Comparison of ENCODE assay signal across 1 cellular context in the genomic region with DNA sequence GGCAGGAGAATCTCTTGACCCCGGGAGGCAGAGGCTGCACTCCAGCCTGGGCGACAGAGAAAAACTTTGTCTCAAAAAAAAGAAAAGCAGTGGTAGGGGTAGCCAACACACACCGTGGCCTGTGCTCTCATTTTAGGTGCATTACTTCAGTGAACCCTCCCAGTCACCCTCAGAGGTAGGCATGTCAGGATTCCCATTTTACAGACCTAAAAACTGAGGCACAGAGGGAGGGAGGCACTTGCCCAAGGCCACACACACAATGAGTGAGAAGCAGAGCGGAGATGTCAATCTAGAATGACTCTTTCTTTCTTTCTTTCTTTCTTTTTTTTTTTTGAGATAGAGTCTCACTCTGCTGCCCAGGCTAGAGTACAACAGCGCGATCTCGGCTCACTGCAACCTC.
TF ChIP-seq lines count a peak whose summit lies in the region.

No MANE protein-coding gene starts in this region.

TF ChIP-seq in K562, 482 proteins besides CTCF, POLR2A, EP300 and RAD21:
- TF ChIP-seq CHD7 (IDR thresholded peaks at IDR 0.05; ENCODE audit: low read depth, low read length) (no peak), ZNF277 (CRISPR knock-in tag; IDR thresholded peaks at IDR 0.05; ENCODE audit: borderline replicate concordance) (no peak), KDM1A (IDR thresholded peaks at IDR 0.05) (peak in 1 of 2 experiments; percentile 47; a peak in 1 of 4 replicates), BCOR (IDR thresholded peaks at IDR 0.05) (peak; percentile 88), ZNF121 (CRISPR knock-in tag; conservative IDR thresholded peaks at IDR 0.05) (peak; percentile 54; the same call in 1 of the 2 replicates), PHF20 (IDR thresholded peaks at IDR 0.05; ENCODE audit: partially characterized antibody) (peak; percentile 27), RBM25 (IDR thresholded peaks at IDR 0.05; ENCODE audit: low read depth, low read length, severe bottlenecking) (peak; percentile 88), HNRNPLL (IDR thresholded peaks at IDR 0.05; ENCODE audit: low read depth, low read length, poor library complexity, severe bottlenecking) (no peak), TRIM25 (IDR thresholded peaks at IDR 0.05; ENCODE audit: borderline replicate concordance) (no peak), CREB3L1 (IDR thresholded peaks at IDR 0.05; ENCODE audit: borderline replicate concordance, low read depth) (no peak)
